Comparison of ENCODE assay signal across 8 cellular contexts in the genomic region with DNA sequence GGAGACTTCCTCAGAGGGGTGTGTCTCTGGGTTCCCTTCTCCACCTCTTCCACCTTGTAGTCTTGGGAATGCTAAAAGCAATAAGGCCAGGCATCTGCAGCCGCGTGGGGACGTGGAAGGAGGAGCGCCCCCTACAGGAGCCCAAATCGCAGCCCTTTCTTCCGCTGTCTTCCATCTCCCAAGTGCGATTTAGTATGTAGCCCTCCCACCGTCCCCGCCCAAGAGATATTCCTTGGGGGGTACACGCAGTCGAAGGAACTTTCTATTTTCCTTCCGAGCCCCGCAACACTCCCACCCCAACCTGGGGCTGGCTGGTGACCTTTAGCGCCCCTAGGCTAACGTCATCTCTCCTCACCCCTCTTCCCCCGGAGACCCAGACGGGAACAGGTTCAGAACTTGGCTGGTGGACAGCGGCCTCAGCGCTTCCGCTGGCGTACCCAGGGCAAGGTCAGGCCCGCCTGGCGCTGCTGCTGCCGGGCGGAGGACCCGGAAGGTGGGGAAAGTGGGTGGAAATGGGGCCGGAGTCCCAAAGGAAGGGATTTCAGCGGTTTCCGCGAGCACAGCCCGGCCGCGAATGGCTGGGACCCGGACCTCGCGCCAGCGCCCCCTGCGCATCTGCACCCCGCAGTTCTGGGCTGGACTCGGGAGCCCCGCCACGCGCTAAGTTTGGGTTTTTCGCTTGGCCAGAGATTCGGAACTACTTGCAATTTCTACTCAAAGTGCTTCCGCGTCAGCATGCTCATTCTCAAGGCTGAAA. TPM values are rescaled to one million over a fixed set of nuclear protein-coding genes. Genes with fewer than 3 reads are reported as not detected.
DNase-seq lines count a peak whose midpoint lies in the region; ATAC-seq and TF ChIP-seq lines count a peak whose summit lies in the region.

No MANE protein-coding gene starts in this region.

- POLR2A ChIA-PET in PC-3 (lab: Charles Lee; ENCODE audit: unreplicated experiment) = no interaction called here

- 3% methylated on average over 7 of the region's 47 CpGs for WGBS in mammary epithelial cell (ENCODE audit: low coverage, missing lambda C conversion rate)

- intact Hi-C loops in PC-3 (cut with micrococcal nuclease) (no loop called here), mammary epithelial cell (cut with micrococcal nuclease) (loop anchor here (5.0 kb wide), 1 partner anchor 198 kb away; a partner anchor contains a TSS), gastrocnemius medialis (cut with DNase I; ENCODE audit: low total_unique reads) (no loop called here)

- H3K79me2 ChIP-seq in PC-3 (ENCODE audit: low read length) (no peaks in the 10 kb centered on the region), mammary epithelial cell (ENCODE audit: insufficient read depth, low read length) (no peaks in the 10 kb centered on the region)

- TF ChIP-seq CTCF in HL-60 (IDR thresholded peaks at IDR 0.05; ENCODE audit: insufficient read depth, low read length) (no peak), PC-3 (conservative IDR thresholded peaks at IDR 0.05; ENCODE audit: low read depth, low read length) (0 out of 2 replicates have a peak, but pooled peaks have one; percentile 10), mammary epithelial cell (conservative IDR thresholded peaks at IDR 0.05 in 1 of 2, IDR thresholded peaks at IDR 0.05 in 1 of 2; ENCODE audit: extremely low read depth in 1 of 2, insufficient read depth in 1 of 2, low read depth in 1 of 2, low read length in 2 of 2) (no peak), gastrocnemius medialis (IDR thresholded peaks at IDR 0.05 in 4 of 5, conservative IDR thresholded peaks at IDR 0.05 in 1 of 5) (no peak)

- CTCF ChIA-PET in PC-3 (lab: Charles Lee) = no interaction called here
- CTCF ChIA-PET in mammary epithelial cell (lab: Charles Lee; ENCODE audit: low non-redundant PET) = no interaction called here

- no peak overlapping the region for H3K9ac ChIP-seq in PC-3 (ENCODE audit: low read length)
- no peak overlapping the region for H3K9ac ChIP-seq in mammary epithelial cell (ENCODE audit: insufficient read depth, low read length)

- ATAC-seq in GM19395 (IDR thresholded peaks at IDR 0.05; ENCODE audit: unreplicated experiment) (peak; percentile 52), PC-3 (peak; percentile 80), gastrocnemius medialis (no peak), HG03097 (IDR thresholded peaks at IDR 0.05; ENCODE audit: low FRiP score, unreplicated experiment) (no peak)

- H3K4me3 ChIP-seq in HL-60 (replicated peaks; ENCODE audit: insufficient read depth, low read length) = peak overlapping the region; percentile 50
- peak overlapping the region; percentile 61 for H3K4me3 ChIP-seq in PC-3 (ENCODE audit: low read length)
- peak overlapping the region; percentile 46 to 53 (median 51) for H3K4me3 ChIP-seq in mammary epithelial cell (replicated peaks in 1 of 3; ENCODE audit: insufficient read depth in 1 of 3, low read depth in 2 of 3, low read length in 3 of 3)
- H3K4me3 ChIP-seq in gastrocnemius medialis = peak overlapping the region; percentile 61 to 83 (median 63)

- peak overlapping the region; percentile 87 for H2AFZ ChIP-seq in PC-3 (ENCODE audit: low read length)
- H2AFZ ChIP-seq in mammary epithelial cell (ENCODE audit: low read depth, low read length) = peak overlapping the region; percentile 94

- dilution Hi-C loops in mammary epithelial cell (cut with HindIII; ENCODE audit: low sequenced_read_pairs) = no loop called here

- DNase-seq in Caki2 (ENCODE audit: low read depth) = peak; percentile 76
- peak; percentile 38 to 79 for DNase-seq in HL-60 (ENCODE audit: low read depth in 1 of 2, low spot score in 1 of 2)
- DNase-seq in PC-3 = peak; percentile 38
- peak; percentile 42 for DNase-seq in mammary epithelial cell
- DNase-seq in iPS-NIHi11 (ENCODE audit: low spot score) = peak; percentile 85
- peak in 1 of 2 donors; percentile 20 for DNase-seq in gastrocnemius medialis

- no peaks in the 10 kb centered on the region for H3F3A ChIP-seq in PC-3 (ENCODE audit: low read length, unreplicated experiment)

- BruUV-seq in PC-3 (replicated peaks; lab: Mats Ljungman, UMichigan) (no TSS peak), mammary epithelial cell (replicated peaks; lab: Mats Ljungman, UMichigan) (no TSS peak)

- H3K36me3 ChIP-seq in PC-3 (ENCODE audit: low read depth, low read length) (no peaks in the 10 kb centered on the region), mammary epithelial cell (ENCODE audit: insufficient read depth, low read length) (no peaks in the 10 kb centered on the region), gastrocnemius medialis (no peaks in the 10 kb centered on the region)

- H3K4me1 ChIP-seq in PC-3 (ENCODE audit: insufficient read depth, low read length) (no peaks in the 10 kb centered on the region), mammary epithelial cell (ENCODE audit: insufficient read depth, low read length) (peaks cover 4% of the 10 kb centered on the region), gastrocnemius medialis (peaks cover 8 to 15% of the 10 kb centered on the region in 2 donors)

- in situ Hi-C loops in Caki2 (cut with HindIII; ENCODE audit: low pct_unique_long_range_greater_than_20kb, low sequenced_read_pairs) = no loop called here
- in situ Hi-C loops in mammary epithelial cell (cut with MboI; ENCODE audit: low sequenced_read_pairs in 2 of 2) = no loop called here
- in situ Hi-C loops in gastrocnemius medialis (cut with MboI; ENCODE audit: low sequenced_read_pairs in 4 of 4) = no loop called here

- H3K4me2 ChIP-seq in PC-3 (ENCODE audit: low read length) (peak overlapping the region; percentile 72), mammary epithelial cell (ENCODE audit: insufficient read depth, low read depth, low read length) (peak overlapping the region; percentile 83)

- H4K20me1 ChIP-seq in PC-3 (ENCODE audit: low read length) (no peaks in the 10 kb centered on the region), mammary epithelial cell (ENCODE audit: insufficient read depth, low read length) (peaks cover 6% of the 10 kb centered on the region)

- H3K27me3 ChIP-seq in HL-60 (ENCODE audit: insufficient read depth, poor library complexity, severe bottlenecking) = peaks cover 35% of the 10 kb centered on the region
- H3K27me3 ChIP-seq in PC-3 (ENCODE audit: low read length) = peaks cover 7% of the 10 kb centered on the region; the same call in 1 of the 2 replicates
- H3K27me3 ChIP-seq in mammary epithelial cell (ENCODE audit: insufficient read depth, low read length) = peaks cover 55% of the 10 kb centered on the region
- peaks cover 56 to 68% (median 57%) of the 10 kb centered on the region in 3 donors for H3K27me3 ChIP-seq in gastrocnemius medialis

- no peaks in the 10 kb centered on the region for H3K9me2 ChIP-seq in PC-3 (replicated peaks; ENCODE audit: low read length)

- no peak for TF ChIP-seq POLR2A in gastrocnemius medialis (IDR thresholded peaks at IDR 0.05)

- H3K9me3 ChIP-seq in PC-3 (ENCODE audit: low read length) = no peaks in the 10 kb centered on the region
- H3K9me3 ChIP-seq in mammary epithelial cell (replicated peaks; ENCODE audit: insufficient read depth, low read length) = peaks cover 9% of the 10 kb centered on the region
- no peaks in the 10 kb centered on the region for H3K9me3 ChIP-seq in gastrocnemius medialis

- H3K27ac ChIP-seq in HL-60 (replicated peaks) = peak overlapping the region; percentile 51
- no peak overlapping the region for H3K27ac ChIP-seq in PC-3 (ENCODE audit: low read length)
- no peak overlapping the region for H3K27ac ChIP-seq in mammary epithelial cell (ENCODE audit: insufficient read depth, low read depth, low read length)
- no peak overlapping the region for H3K27ac ChIP-seq in gastrocnemius medialis

RNA-seq across cellular contexts. Expression of a gene that starts 2.1 kb away (rescaled TPM):
- not detected in 2 replicates for total RNA-seq in Caki2 (2014; rRNA removed; shearing (Covaris generic); ENCODE audit: low replicate concordance)
- not detected in 2 replicates for total RNA-seq in PC-3 (2014; rRNA removed)
- under 1 TPM in 1 of 2 donors, not detected in 1; under 0.01 TPM for total RNA-seq in mammary epithelial cell
- polyA plus RNA-seq in mammary epithelial cell = not detected
- polyA minus RNA-seq in mammary epithelial cell = not detected
- total RNA-seq in gastrocnemius medialis = under 1 TPM in 1 of 4 donors, not detected in 3; 0.39 TPM

Comparison
In these comparisons a context has a peak if more than half of its experiments do, and no peak if none do; other contexts are left out.
1. ATAC-seq: peak in GM19395 (single experiment) and PC-3 (single experiment); none in gastrocnemius medialis (0 of 2) and HG03097 (single experiment).
2. Peak in every context shown above with its lines, with median percentiles within 50 percentile points of each other: H3K4me3 ChIP-seq.